In genomic region chr1:241776911-241777310, GRCh38 we compare ENCODE assay signal across 16 cellular contexts.
DNase-seq lines count a peak whose midpoint lies in the region; TF ChIP-seq lines count a peak whose summit lies in the region.
"Had no signal": no experiment of that assay in that cellular context is flagged by ENCODE, and none has a peak within 500 bp of the region (broad histone marks: within the 10 kb centered on the region; RNA-seq: fewer than 3 reads in every experiment).

No MANE protein-coding gene starts in this region.

- no peak overlapping the region for H2AFZ ChIP-seq in trophoblast cell (ENCODE audit: insufficient read depth, low read length, poor library complexity)

- H3K27me3 ChIP-seq in trophoblast cell (ENCODE audit: insufficient read depth, low read length), result no peaks in the 10 kb centered on the region

- H3K27ac ChIP-seq in trophoblast cell (ENCODE audit: low read depth, low read length), result peak overlapping the region; percentile 47
- H3K27ac ChIP-seq: HL-60 had no signal

- H2AK5ac ChIP-seq in trophoblast cell (ENCODE audit: low read length), result no peak overlapping the region

- H3K4me3 ChIP-seq in epithelial cell of esophagus (ENCODE audit: low read length) (no peak overlapping the region), trophoblast cell (ENCODE audit: low read depth, low read length) (no peak overlapping the region)
- H3K4me3 ChIP-seq: HAP-1 had no signal

- H3K14ac ChIP-seq in trophoblast cell (ENCODE audit: low read length), result no peak overlapping the region

- no peak overlapping the region for H3K9ac ChIP-seq in trophoblast cell (ENCODE audit: low read length)

- DNase-seq in EL (peak; percentile 8), OCI-M1 (lab: John Stamatoyannopoulos, UW) (peak; percentile 69), epithelial cell of esophagus (ENCODE audit: low read depth) (peak; percentile 30), trophoblast cell (peak; percentile 48 to 96), RPMI8226 (no peak), NCI-H774 (lab: John Stamatoyannopoulos, UW) (no peak), NK-92 (lab: John Stamatoyannopoulos, UW; ENCODE audit: unreplicated experiment) (no peak)
- DNase-seq: ACHN; C1 segment of cervical spinal cord; Calu3; CD4-positive, alpha-beta T cell; DMS 273 treated with DMSO at 0.1 percent for 48 hours; GDM1; HFFc6 had no signal

- no peaks in the 10 kb centered on the region for H3K9me3 ChIP-seq in trophoblast cell (ENCODE audit: insufficient read depth, low read depth, low read length)
- H3K9me3 ChIP-seq: HAP-1 had no signal

- H4K8ac ChIP-seq in trophoblast cell (ENCODE audit: low read depth, low read length), result no peak overlapping the region

- no peak overlapping the region for H2BK120ac ChIP-seq in trophoblast cell (ENCODE audit: insufficient read depth, low read length, poor library complexity)

- H3K79me1 ChIP-seq in trophoblast cell (ENCODE audit: low read length), result peaks cover 5% of the 10 kb centered on the region

- no peak overlapping the region for H3K18ac ChIP-seq in trophoblast cell (ENCODE audit: low read length)

- no peak for TF ChIP-seq CTCF in epithelial cell of esophagus (IDR thresholded peaks at IDR 0.05; ENCODE audit: insufficient read depth, low read depth, low read length, missing control alignments)

- H3K23ac ChIP-seq in trophoblast cell (ENCODE audit: low read length), result no peak overlapping the region

- no peaks in the 10 kb centered on the region for H3K36me3 ChIP-seq in trophoblast cell (ENCODE audit: control insufficient read depth in 1 of 2, insufficient read depth in 2 of 2, low read length in 2 of 2)
- H3K36me3 ChIP-seq: HAP-1 had no signal

- H3K79me2 ChIP-seq in trophoblast cell (ENCODE audit: control insufficient read depth, insufficient read depth, low read length, poor library complexity), result no peaks in the 10 kb centered on the region

- no peak overlapping the region for H3K4me2 ChIP-seq in trophoblast cell (ENCODE audit: low read length)

- H2BK12ac ChIP-seq in trophoblast cell (ENCODE audit: low read length), result no peak overlapping the region

- H4K91ac ChIP-seq in trophoblast cell (ENCODE audit: low read depth, low read length), result no peak overlapping the region

- H3K4ac ChIP-seq in trophoblast cell (ENCODE audit: low read depth, low read length), result no peak overlapping the region

- H2BK5ac ChIP-seq in trophoblast cell (ENCODE audit: low read depth, low read length, poor library complexity), result no peak overlapping the region

- peaks cover 3 to 6% of the 10 kb centered on the region in 2 experiments for H3K4me1 ChIP-seq in trophoblast cell (ENCODE audit: control insufficient read depth in 1 of 2, insufficient read depth in 2 of 2, low read length in 2 of 2)

- no peak overlapping the region for H4K12ac ChIP-seq in trophoblast cell (ENCODE audit: low read depth, low read length)

Comparison
In these comparisons a context has a peak if more than half of its experiments do, and no peak if none do; other contexts are left out.
1. DNase-seq: peak in EL (single experiment), OCI-M1 (single experiment), epithelial cell of esophagus (single experiment) and trophoblast cell (2 of 2); none in RPMI8226 (single experiment), NCI-H774 (single experiment) and NK-92 (single experiment).